ENCODE assay signal across 25 cellular contexts in the genomic region with DNA sequence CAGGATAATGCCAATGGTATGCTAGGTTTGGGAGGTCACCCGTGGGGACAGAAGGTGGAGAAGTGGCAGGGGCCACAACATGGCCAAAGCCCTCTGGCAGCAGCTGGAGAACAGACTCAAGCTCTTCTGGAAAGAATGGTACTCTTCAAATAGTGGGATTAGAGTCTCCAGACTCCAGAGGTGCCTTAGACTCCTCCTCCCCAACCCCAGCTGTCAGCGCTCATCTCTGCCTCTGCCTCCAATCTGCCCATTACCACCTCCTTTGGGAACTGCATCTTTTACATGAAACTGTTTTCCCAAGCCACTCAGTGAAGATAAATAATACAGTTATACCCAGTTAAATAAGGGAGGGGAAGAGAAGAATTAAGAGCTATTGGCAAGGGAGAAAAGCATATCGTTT.
"Had no signal": no experiment of that assay in that cellular context is flagged by ENCODE, and none has a peak within 500 bp of the region (broad histone marks: within the 10 kb centered on the region; RNA-seq: fewer than 3 reads in every experiment).

No MANE protein-coding gene starts in this region.

- H3K9ac ChIP-seq: neural progenitor cell, parathyroid adenoma had no signal

- H2AFZ ChIP-seq: neural progenitor cell, parathyroid adenoma had no signal

- H3K36me3 Mint-ChIP-seq: mesothelial cell of epicardium; naive B cell; natural killer cell treated with Interleukin-12 subunit alpha and Interleukin-12 subunit beta and Interleukin-15 and Interleukin-18, amount 100 ng/mL, for 72 hours; neural progenitor cell had no signal

- H3K27me3 ChIP-seq: esophagus squamous epithelium, neural progenitor cell, right atrium auricular region, transverse colon had no signal

- H3K27ac Mint-ChIP-seq: effector memory CD8-positive, alpha-beta T cell; mesothelial cell of epicardium; naive B cell; natural killer cell treated with Interleukin-12 subunit alpha and Interleukin-12 subunit beta and Interleukin-15 and Interleukin-18, amount 100 ng/mL, for 72 hours; neural progenitor cell; progenitor cell of endocrine pancreas; stimulated activated naive CD8-positive, alpha-beta T cell treated with anti-CD3 and anti-CD28 coated beads, Interleukin-15, amount 100 ng/mL, for 72 hours had no signal

- H3K4me3 ChIP-seq: esophagus squamous epithelium, mucosa of descending colon, neural progenitor cell, right atrium auricular region, smooth muscle cell, suprapubic skin, transverse colon had no signal

- H3K4me1 Mint-ChIP-seq: mesothelial cell of epicardium; naive B cell; neural progenitor cell; stimulated activated naive CD8-positive, alpha-beta T cell treated with anti-CD3 and anti-CD28 coated beads, Interleukin-15, amount 100 ng/mL, for 72 hours had no signal

- DNase-seq: cortex of kidney; effector memory CD8-positive, alpha-beta T cell; erythroblast; esophagus squamous epithelium; foreskin melanocyte; head of caudate nucleus; kidney; mesenchymal stem cell; mucosa of descending colon; naive B cell; stimulated activated CD4-positive, alpha-beta T cell treated with anti-CD3 and anti-CD28 coated beads, Interleukin-12 subunit alpha, Interleukin-12 subunit beta, amount 100 ng/mL, for 4 hours; stimulated activated CD4-positive, alpha-beta T cell treated with anti-CD3 and anti-CD28 coated beads, Interleukin-1b, Interleukin-23, amount 100 ng/mL, for 48 hours; stimulated activated CD4-positive, alpha-beta T cell treated with anti-CD3 and anti-CD28 coated beads, Interleukin-4, amount 100 ng/mL, for 1 hour; stimulated activated CD8-positive, alpha-beta memory T cell treated with anti-CD3 and anti-CD28 coated beads, Interleukin-4, amount 100 ng/mL, for 48 hours; stimulated activated naive CD4-positive, alpha-beta T cell; stimulated activated naive CD8-positive, alpha-beta T cell treated with anti-CD3 and anti-CD28 coated beads, Interleukin-15, amount 100 ng/mL, for 72 hours; transverse colon had no signal

- H3K4me2 ChIP-seq: neural progenitor cell, smooth muscle cell had no signal

- H3K27me3 Mint-ChIP-seq: effector memory CD8-positive, alpha-beta T cell; natural killer cell treated with Interleukin-12 subunit alpha and Interleukin-12 subunit beta and Interleukin-15 and Interleukin-18, amount 100 ng/mL, for 72 hours; progenitor cell of endocrine pancreas; stimulated activated naive CD8-positive, alpha-beta T cell treated with anti-CD3 and anti-CD28 coated beads, Interleukin-15, amount 100 ng/mL, for 72 hours had no signal

- H3K27ac ChIP-seq: esophagus squamous epithelium, neural progenitor cell, parathyroid adenoma, right atrium auricular region, suprapubic skin, transverse colon had no signal

- H3K9me3 ChIP-seq: esophagus squamous epithelium, mucosa of descending colon, right atrium auricular region, suprapubic skin, transverse colon had no signal

- H3K36me3 ChIP-seq: esophagus squamous epithelium, neural progenitor cell, right atrium auricular region, suprapubic skin, transverse colon had no signal

- H3K4me3 Mint-ChIP-seq: effector memory CD8-positive, alpha-beta T cell; mesothelial cell of epicardium; naive B cell; natural killer cell treated with Interleukin-12 subunit alpha and Interleukin-12 subunit beta and Interleukin-15 and Interleukin-18, amount 100 ng/mL, for 72 hours; neural progenitor cell; stimulated activated naive CD8-positive, alpha-beta T cell treated with anti-CD3 and anti-CD28 coated beads, Interleukin-15, amount 100 ng/mL, for 72 hours had no signal

- H3K9me3 Mint-ChIP-seq: mesothelial cell of epicardium; natural killer cell treated with Interleukin-12 subunit alpha and Interleukin-12 subunit beta and Interleukin-15 and Interleukin-18, amount 100 ng/mL, for 72 hours; neural progenitor cell had no signal

- H3K79me2 ChIP-seq: parathyroid adenoma had no signal

- H3K4me1 ChIP-seq: esophagus squamous epithelium, neural progenitor cell, parathyroid adenoma, right atrium auricular region, suprapubic skin, transverse colon had no signal
